In the genomic region with DNA sequence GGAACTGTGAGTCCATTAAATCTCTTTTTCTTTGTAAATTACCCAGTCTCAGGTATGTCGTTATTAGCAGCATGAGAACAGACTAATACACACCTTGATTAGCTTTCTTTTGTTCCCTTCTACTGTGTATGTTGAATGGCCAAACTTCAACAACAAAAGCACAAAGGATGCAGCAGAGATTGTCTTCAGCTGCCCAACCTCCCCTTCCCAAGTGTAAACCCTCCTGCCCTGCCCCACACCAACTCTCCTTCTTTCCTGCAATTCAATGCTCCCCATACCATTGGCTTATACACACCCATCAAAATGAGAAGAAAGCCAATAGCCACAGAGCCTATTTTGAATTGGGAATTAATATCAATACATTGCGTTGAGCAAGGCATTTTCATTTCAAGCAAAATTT, we compare ENCODE assay signal across 35 cellular contexts. TPM values are rescaled to one million over a fixed set of nuclear protein-coding genes. Genes with fewer than 3 reads are reported as not detected.
"Had no signal": no experiment of that assay in that cellular context is flagged by ENCODE, and none has a peak within 500 bp of the region (broad histone marks: within the 10 kb centered on the region; RNA-seq: fewer than 3 reads in every experiment).

No MANE protein-coding gene starts in this region.

- H3K27me3 ChIP-seq: MG63 had no signal

- H3K36me3 ChIP-seq: MG63 had no signal

- H3K4me3 ChIP-seq: MG63 had no signal

- H3K9me3 ChIP-seq: MG63 had no signal

- DNase-seq: Karpas-422, Kasumi-1, MG63, MM.1S, MV-4-11, NCI-H1048, NCI-H1092, NCI-H1092 treated with DMSO at 0.1 percent for 48 hours, NCI-H1105, NCI-H1105 treated with DMSO at 0.1 percent for 48 hours, NCI-H1417, NCI-H1417 treated with DMSO at 0.1 percent for 48 hours, NCI-H1436, NCI-H1436 treated with DMSO at 0.1 percent for 48 hours, NCI-H146, NCI-H1694, NCI-H1694 treated with DMSO at 0.1 percent for 48 hours, NCI-H187, NCI-H187 treated with DMSO at 0.1 percent for 48 hours, NCI-H1930, NCI-H2029, NCI-H2029 treated with DMSO at 0.1 percent for 48 hours, NCI-H2081, NCI-H2081 treated with DMSO at 0.1 percent for 48 hours, NCI-H2107, NCI-H2171, NCI-H2171 treated with DMSO at 0.1 percent for 48 hours, NCI-H2227 treated with DMSO at 0.1 percent for 48 hours, NCI-H226, NCI-H345, NCI-H446, NCI-H446 treated with DMSO at 0.1 percent for 48 hours, NCI-H510A, NCI-H510A treated with DMSO at 0.1 percent for 48 hours had no signal

RNA-seq across cellular contexts. Expression of a gene that starts 27.8 kb away (rescaled TPM):
- total RNA-seq: NCI-H460 had no signal
